2 cellular contexts compared by ENCODE assay signal in genomic region chr22:23213031-23213555, GRCh38.
TF ChIP-seq lines count a peak whose summit lies in the region.

No MANE protein-coding gene starts in this region.

TF ChIP-seq in GM23338, 12 proteins besides CTCF, POLR2A, EP300 and RAD21:
- TF ChIP-seq REST (IDR thresholded peaks at IDR 0.05; ENCODE audit: unreplicated experiment) (no peak), ZNF462 (CRISPR knock-in tag; IDR thresholded peaks at IDR 0.05) (no peak), ZNF114 (CRISPR knock-in tag; IDR thresholded peaks at IDR 0.05) (no peak), POLR2AphosphoS5 (IDR thresholded peaks at IDR 0.05; ENCODE audit: low read depth) (no peak), NANOG (IDR thresholded peaks at IDR 0.05; ENCODE audit: borderline replicate concordance) (no peak), JUNB (IDR thresholded peaks at IDR 0.05; ENCODE audit: unreplicated experiment) (no peak), EZH2 (IDR thresholded peaks at IDR 0.05; ENCODE audit: low read depth, unreplicated experiment) (no peak), EZH2phosphoT487 (IDR thresholded peaks at IDR 0.05; ENCODE audit: unreplicated experiment) (no peak), STAT1 (IDR thresholded peaks at IDR 0.05; ENCODE audit: unreplicated experiment) (no peak), CREB1 (CRISPR knock-in tag; IDR thresholded peaks at IDR 0.05; ENCODE audit: low read depth) (no peak), ETS1 (IDR thresholded peaks at IDR 0.05) (no peak), ZNF331 (CRISPR knock-in tag; IDR thresholded peaks at IDR 0.05; ENCODE audit: low read depth) (no peak)

TF ChIP-seq in K562, 482 proteins besides CTCF, POLR2A, EP300 and RAD21:
- TF ChIP-seq, protein P1, sequence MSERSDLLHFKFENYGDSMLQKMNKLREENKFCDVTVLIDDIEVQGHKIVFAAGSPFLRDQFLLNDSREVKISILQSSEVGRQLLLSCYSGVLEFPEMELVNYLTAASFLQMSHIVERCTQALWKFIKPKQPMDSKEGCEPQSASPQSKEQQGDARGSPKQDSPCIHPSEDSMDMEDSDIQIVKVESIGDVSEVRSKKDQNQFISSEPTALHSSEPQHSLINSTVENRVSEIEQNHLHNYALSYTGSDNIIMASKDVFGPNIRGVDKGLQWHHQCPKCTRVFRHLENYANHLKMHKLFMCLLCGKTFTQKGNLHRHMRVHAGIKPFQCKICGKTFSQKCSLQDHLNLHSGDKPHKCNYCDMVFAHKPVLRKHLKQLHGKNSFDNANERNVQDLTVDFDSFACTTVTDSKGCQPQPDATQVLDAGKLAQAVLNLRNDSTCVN (CRISPR knock-in tag; IDR thresholded peaks at IDR 0.05), result no peak
- TF ChIP-seq HMGXB4 (CRISPR knock-in tag; IDR thresholded peaks at IDR 0.05), result peak; percentile 37; the same call in 1 of the 2 replicates
- TF ChIP-seq DIDO1 (tag; IDR thresholded peaks at IDR 0.05; ENCODE audit: low read depth), result no peak
- TF ChIP-seq SIN3A (IDR thresholded peaks at IDR 0.05; ENCODE audit: borderline replicate concordance in 2 of 2, control insufficient read depth in 1 of 2, low read depth in 2 of 2, low read length in 2 of 2), result no peak
- TF ChIP-seq STAT6 (CRISPR knock-in tag; IDR thresholded peaks at IDR 0.05), result peak; percentile 92; the same call in 1 of the 2 replicates
- no peak for TF ChIP-seq ZC3H4 (CRISPR knock-in tag; IDR thresholded peaks at IDR 0.05; ENCODE audit: borderline replicate concordance)
- TF ChIP-seq NBN (IDR thresholded peaks at IDR 0.05; ENCODE audit: low read depth), result no peak
- no peak for TF ChIP-seq MTA1 (IDR thresholded peaks at IDR 0.05; ENCODE audit: borderline replicate concordance)
- no peak for TF ChIP-seq ZNF445 (CRISPR knock-in tag; IDR thresholded peaks at IDR 0.05; ENCODE audit: low read depth)
- TF ChIP-seq, protein P2, sequence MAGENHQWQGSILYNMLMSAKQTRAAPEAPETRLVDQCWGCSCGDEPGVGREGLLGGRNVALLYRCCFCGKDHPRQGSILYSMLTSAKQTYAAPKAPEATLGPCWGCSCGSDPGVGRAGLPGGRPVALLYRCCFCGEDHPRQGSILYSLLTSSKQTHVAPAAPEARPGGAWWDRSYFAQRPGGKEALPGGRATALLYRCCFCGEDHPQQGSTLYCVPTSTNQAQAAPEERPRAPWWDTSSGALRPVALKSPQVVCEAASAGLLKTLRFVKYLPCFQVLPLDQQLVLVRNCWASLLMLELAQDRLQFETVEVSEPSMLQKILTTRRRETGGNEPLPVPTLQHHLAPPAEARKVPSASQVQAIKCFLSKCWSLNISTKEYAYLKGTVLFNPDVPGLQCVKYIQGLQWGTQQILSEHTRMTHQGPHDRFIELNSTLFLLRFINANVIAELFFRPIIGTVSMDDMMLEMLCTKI (IDR thresholded peaks at IDR 0.05; ENCODE audit: partially characterized antibody), result no peak
- no peak for TF ChIP-seq NFATC3 (IDR thresholded peaks at IDR 0.05)
- no peak for TF ChIP-seq MAFF (IDR thresholded peaks at IDR 0.05; ENCODE audit: low read length)
- TF ChIP-seq, protein P3, sequence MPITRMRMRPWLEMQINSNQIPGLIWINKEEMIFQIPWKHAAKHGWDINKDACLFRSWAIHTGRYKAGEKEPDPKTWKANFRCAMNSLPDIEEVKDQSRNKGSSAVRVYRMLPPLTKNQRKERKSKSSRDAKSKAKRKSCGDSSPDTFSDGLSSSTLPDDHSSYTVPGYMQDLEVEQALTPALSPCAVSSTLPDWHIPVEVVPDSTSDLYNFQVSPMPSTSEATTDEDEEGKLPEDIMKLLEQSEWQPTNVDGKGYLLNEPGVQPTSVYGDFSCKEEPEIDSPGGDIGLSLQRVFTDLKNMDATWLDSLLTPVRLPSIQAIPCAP (CRISPR knock-in tag; IDR thresholded peaks at IDR 0.05; ENCODE audit: borderline replicate concordance), result no peak
- TF ChIP-seq, protein P4, sequence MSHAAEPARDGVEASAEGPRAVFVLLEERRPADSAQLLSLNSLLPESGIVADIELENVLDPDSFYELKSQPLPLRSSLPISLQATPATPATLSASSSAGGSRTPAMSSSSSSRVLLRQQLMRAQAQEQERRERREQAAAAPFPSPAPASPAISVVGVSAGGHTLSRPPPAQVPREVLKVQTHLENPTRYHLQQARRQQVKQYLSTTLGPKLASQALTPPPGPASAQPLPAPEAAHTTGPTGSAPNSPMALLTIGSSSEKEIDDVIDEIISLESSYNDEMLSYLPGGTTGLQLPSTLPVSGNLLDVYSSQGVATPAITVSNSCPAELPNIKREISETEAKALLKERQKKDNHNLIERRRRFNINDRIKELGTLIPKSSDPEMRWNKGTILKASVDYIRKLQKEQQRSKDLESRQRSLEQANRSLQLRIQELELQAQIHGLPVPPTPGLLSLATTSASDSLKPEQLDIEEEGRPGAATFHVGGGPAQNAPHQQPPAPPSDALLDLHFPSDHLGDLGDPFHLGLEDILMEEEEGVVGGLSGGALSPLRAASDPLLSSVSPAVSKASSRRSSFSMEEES (CRISPR knock-in tag; IDR thresholded peaks at IDR 0.05), result no peak
- TF ChIP-seq, protein P5, sequence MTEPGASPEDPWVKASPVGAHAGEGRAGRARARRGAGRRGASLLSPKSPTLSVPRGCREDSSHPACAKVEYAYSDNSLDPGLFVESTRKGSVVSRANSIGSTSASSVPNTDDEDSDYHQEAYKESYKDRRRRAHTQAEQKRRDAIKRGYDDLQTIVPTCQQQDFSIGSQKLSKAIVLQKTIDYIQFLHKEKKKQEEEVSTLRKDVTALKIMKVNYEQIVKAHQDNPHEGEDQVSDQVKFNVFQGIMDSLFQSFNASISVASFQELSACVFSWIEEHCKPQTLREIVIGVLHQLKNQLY (CRISPR knock-in tag; conservative IDR thresholded peaks at IDR 0.05), result peak in 1 of 2 experiments; percentile 8; a peak in 1 of 4 replicates
- TF ChIP-seq, protein P6, sequence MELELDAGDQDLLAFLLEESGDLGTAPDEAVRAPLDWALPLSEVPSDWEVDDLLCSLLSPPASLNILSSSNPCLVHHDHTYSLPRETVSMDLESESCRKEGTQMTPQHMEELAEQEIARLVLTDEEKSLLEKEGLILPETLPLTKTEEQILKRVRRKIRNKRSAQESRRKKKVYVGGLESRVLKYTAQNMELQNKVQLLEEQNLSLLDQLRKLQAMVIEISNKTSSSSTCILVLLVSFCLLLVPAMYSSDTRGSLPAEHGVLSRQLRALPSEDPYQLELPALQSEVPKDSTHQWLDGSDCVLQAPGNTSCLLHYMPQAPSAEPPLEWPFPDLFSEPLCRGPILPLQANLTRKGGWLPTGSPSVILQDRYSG (tag; conservative IDR thresholded peaks at IDR 0.05; ENCODE audit: low read depth), result no peak
- no peak for TF ChIP-seq KLF10 (CRISPR knock-in tag; IDR thresholded peaks at IDR 0.05)
- no peak for TF ChIP-seq ZEB2 (IDR thresholded peaks at IDR 0.05)
- TF ChIP-seq MEF2A (IDR thresholded peaks at IDR 0.05; ENCODE audit: control insufficient read depth, low read depth, low read length), result no peak
- TF ChIP-seq KLF13 (tag; IDR thresholded peaks at IDR 0.05; ENCODE audit: borderline replicate concordance, low read depth), result no peak
TF ChIP-seq in K562: peak in this region for 3.
